14 cellular contexts compared by ENCODE assay signal in the genomic region with DNA sequence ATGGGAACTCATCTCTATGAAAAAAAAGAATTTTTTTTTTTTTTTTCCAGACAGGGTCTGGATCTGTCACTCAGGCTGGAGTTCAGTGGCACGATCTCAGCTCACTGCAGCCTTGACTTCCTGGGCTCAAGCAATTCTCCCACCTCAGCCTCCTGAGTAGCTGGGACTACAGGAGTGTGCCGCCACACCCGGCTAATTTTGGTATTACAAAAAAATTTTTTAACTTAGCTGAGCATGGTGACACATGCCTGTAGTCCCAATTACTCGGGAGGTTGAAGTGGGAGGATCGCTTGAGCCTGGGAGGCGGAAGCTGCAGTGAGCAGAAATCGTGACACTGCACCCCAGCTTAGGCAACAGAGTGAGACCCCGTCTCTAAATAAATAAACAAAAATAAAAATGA. TPM values are rescaled to one million over a fixed set of nuclear protein-coding genes. Genes with fewer than 3 reads are reported as not detected.
DNase-seq lines count a peak whose midpoint lies in the region; ATAC-seq and TF ChIP-seq lines count a peak whose summit lies in the region.
"Had no signal": no experiment of that assay in that cellular context is flagged by ENCODE, and none has a peak within 500 bp of the region (broad histone marks: within the 10 kb centered on the region; RNA-seq: fewer than 3 reads in every experiment).

No MANE protein-coding gene starts in this region.

- no peaks in the 10 kb centered on the region for H3K36me3 ChIP-seq in sigmoid colon
- H3K36me3 ChIP-seq in transverse colon, result no peaks in the 10 kb centered on the region
- H3K36me3 ChIP-seq: MG63 had no signal

- peaks cover 67% of the 10 kb centered on the region for H3K4me1 Mint-ChIP-seq in activated naive CD8-positive, alpha-beta T cell treated with anti-CD3 and anti-CD28 coated beads, Interleukin-2, amount 10 ng/mL, durations not matched to agents 7 days and 5 days
- peaks cover 71% of the 10 kb centered on the region for H3K4me1 Mint-ChIP-seq in activated naive CD8-positive, alpha-beta T cell treated with anti-CD3 and anti-CD28 coated beads for 36 hours
- H3K4me1 Mint-ChIP-seq in activated CD8-positive, alpha-beta T cell treated with anti-CD3 and anti-CD28 coated beads for 36 hours (ENCODE audit: low read depth), result peaks cover 76% of the 10 kb centered on the region

- H3K4me3 Mint-ChIP-seq in activated naive CD8-positive, alpha-beta T cell treated with anti-CD3 and anti-CD28 coated beads, Interleukin-2, amount 10 ng/mL, durations not matched to agents 7 days and 5 days, result peak overlapping the region; percentile 26
- no peak overlapping the region for H3K4me3 Mint-ChIP-seq in activated naive CD8-positive, alpha-beta T cell treated with anti-CD3 and anti-CD28 coated beads for 36 hours
- H3K4me3 Mint-ChIP-seq in activated CD8-positive, alpha-beta T cell treated with anti-CD3 and anti-CD28 coated beads for 36 hours, result no peak overlapping the region

- H3K4me3 ChIP-seq in sigmoid colon (no peak overlapping the region), transverse colon (no peak overlapping the region)
- H3K4me3 ChIP-seq: MG63 had no signal

- H3K9me3 Mint-ChIP-seq in activated naive CD8-positive, alpha-beta T cell treated with anti-CD3 and anti-CD28 coated beads, Interleukin-2, amount 10 ng/mL, durations not matched to agents 7 days and 5 days, result no peaks in the 10 kb centered on the region
- H3K9me3 Mint-ChIP-seq in activated naive CD8-positive, alpha-beta T cell treated with anti-CD3 and anti-CD28 coated beads for 36 hours, result no peaks in the 10 kb centered on the region
- no peaks in the 10 kb centered on the region for H3K9me3 Mint-ChIP-seq in activated CD8-positive, alpha-beta T cell treated with anti-CD3 and anti-CD28 coated beads for 36 hours
- H3K9me3 Mint-ChIP-seq: activated CD4-positive, alpha-beta T cell treated with anti-CD3 and anti-CD28 coated beads, Interleukin-2, amount 10 ng/mL, durations not matched to agents 7 days and 5 days had no signal

- H3K4me1 ChIP-seq in sigmoid colon (no peaks in the 10 kb centered on the region), transverse colon (peaks cover 0 to 20% (median 9%) of the 10 kb centered on the region in 4 donors)

- H3K27me3 ChIP-seq in sigmoid colon (no peaks in the 10 kb centered on the region), transverse colon (no peaks in the 10 kb centered on the region)
- H3K27me3 ChIP-seq: MG63 had no signal

- WGBS in sigmoid colon, 2 donors, result 90 to 91% methylated on average over 8 of the region's 8 CpGs
- WGBS in transverse colon (ENCODE audit: low coverage in 1 of 2), 2 donors, result 85 to 95% methylated on average over 5 to 8 of the region's 8 CpGs

- no peak for DNase-seq in activated naive CD8-positive, alpha-beta T cell treated with anti-CD3 and anti-CD28 coated beads, Interleukin-2, amount 10 ng/mL, durations not matched to agents 7 days and 5 days
- DNase-seq in activated naive CD8-positive, alpha-beta T cell treated with anti-CD3 and anti-CD28 coated beads for 36 hours, result no peak
- peak; percentile 36 for DNase-seq in HT1080 (ENCODE audit: low read depth)
- peak; percentile 46 for DNase-seq in activated CD8-positive, alpha-beta T cell treated with anti-CD3 and anti-CD28 coated beads for 36 hours
- peak; percentile 19 for DNase-seq in sigmoid colon
- no peak for DNase-seq in SW 1271 (lab: John Stamatoyannopoulos, UW)
- DNase-seq in transverse colon, result no peak
- DNase-seq in substantia nigra (lab: John Stamatoyannopoulos, UW), result no peak
- DNase-seq: activated CD4-positive, alpha-beta T cell treated with anti-CD3 and anti-CD28 coated beads, Interleukin-2, amount 10 ng/mL, durations not matched to agents 7 days and 5 days; aorta; MG63; NCI-H187; retina; SHP77 had no signal

- no peak overlapping the region for H3K27ac ChIP-seq in sigmoid colon
- H3K27ac ChIP-seq in transverse colon, result no peak overlapping the region
- no peak overlapping the region for H3K27ac ChIP-seq in substantia nigra (ENCODE audit: low read depth, low read length, poor library complexity, severe bottlenecking)

- POLR2A ChIA-PET in activated naive CD8-positive, alpha-beta T cell treated with anti-CD3 and anti-CD28 coated beads, Interleukin-2, amount 10 ng/mL, durations not matched to agents 7 days and 5 days (lab: Charles Lee), result interaction anchor here (0.6 to 0.7 kb wide), 2 partner anchors 1237 to 1382 kb away, joined by 3 read pairs; no protein-coding TSS in a partner anchor
- POLR2A ChIA-PET in activated CD8-positive, alpha-beta T cell treated with anti-CD3 and anti-CD28 coated beads for 36 hours (lab: Charles Lee), result interaction anchor here (0.6 kb wide), 1 partner anchor 8 kb away, joined by 4 read pairs; no protein-coding TSS in a partner anchor

- H3K27ac Mint-ChIP-seq in activated naive CD8-positive, alpha-beta T cell treated with anti-CD3 and anti-CD28 coated beads, Interleukin-2, amount 10 ng/mL, durations not matched to agents 7 days and 5 days, result no peak overlapping the region
- H3K27ac Mint-ChIP-seq in activated naive CD8-positive, alpha-beta T cell treated with anti-CD3 and anti-CD28 coated beads for 36 hours, result no peak overlapping the region
- H3K27ac Mint-ChIP-seq in activated CD8-positive, alpha-beta T cell treated with anti-CD3 and anti-CD28 coated beads for 36 hours, result no peak overlapping the region

- CTCF ChIA-PET in activated CD8-positive, alpha-beta T cell treated with anti-CD3 and anti-CD28 coated beads for 36 hours (lab: Charles Lee), result interaction anchor here (0.7 to 3.6 kb wide), 8 partner anchors 9 to 145 kb away, joined by 3 to 20 read pairs (median 4); a partner anchor contains a TSS

- ATAC-seq in activated naive CD8-positive, alpha-beta T cell treated with anti-CD3 and anti-CD28 coated beads, Interleukin-2, amount 10 ng/mL, durations not matched to agents 7 days and 5 days (ENCODE audit: low read depth), result no peak
- no peak for ATAC-seq in activated CD8-positive, alpha-beta T cell treated with anti-CD3 and anti-CD28 coated beads for 36 hours

- intact Hi-C loops in activated CD8-positive, alpha-beta T cell treated with anti-CD3 and anti-CD28 coated beads for 36 hours (cut with micrococcal nuclease), result no loop called here
- intact Hi-C loops in sigmoid colon (cut with DNase I), result no loop called here
- intact Hi-C loops in transverse colon (cut with DNase I; ENCODE audit: low total_unique reads), result no loop called here

- TF ChIP-seq POLR2A in sigmoid colon (IDR thresholded peaks at IDR 0.05) (no peak), transverse colon (IDR thresholded peaks at IDR 0.05) (no peak)

- peaks cover 39% of the 10 kb centered on the region for H3K36me3 Mint-ChIP-seq in activated naive CD8-positive, alpha-beta T cell treated with anti-CD3 and anti-CD28 coated beads, Interleukin-2, amount 10 ng/mL, durations not matched to agents 7 days and 5 days
- peaks cover 48% of the 10 kb centered on the region for H3K36me3 Mint-ChIP-seq in activated naive CD8-positive, alpha-beta T cell treated with anti-CD3 and anti-CD28 coated beads for 36 hours
- peaks cover 61% of the 10 kb centered on the region for H3K36me3 Mint-ChIP-seq in activated CD8-positive, alpha-beta T cell treated with anti-CD3 and anti-CD28 coated beads for 36 hours (ENCODE audit: low read depth)

- in situ Hi-C loops in transverse colon (cut with MboI; ENCODE audit: low pct_ligation_motif_present in 1 of 4, low pct_unique_long_range_greater_than_20kb in 1 of 4, low sequenced_read_pairs in 3 of 4), result loop anchor here in 1 of 4 donors (25.0 kb wide), 1 partner anchor 132 kb away; no protein-coding TSS in a partner anchor

- peak; percentile 44 for TF ChIP-seq CTCF in activated CD8-positive, alpha-beta T cell treated with anti-CD3 and anti-CD28 coated beads for 36 hours (IDR thresholded peaks at IDR 0.05)
- TF ChIP-seq CTCF in sigmoid colon (IDR thresholded peaks at IDR 0.05), result no peak
- no peak for TF ChIP-seq CTCF in transverse colon (IDR thresholded peaks at IDR 0.05)

- H3K9me3 ChIP-seq in sigmoid colon (no peaks in the 10 kb centered on the region), transverse colon (no peaks in the 10 kb centered on the region)
- H3K9me3 ChIP-seq: MG63 had no signal

- no peaks in the 10 kb centered on the region for H3K27me3 Mint-ChIP-seq in activated naive CD8-positive, alpha-beta T cell treated with anti-CD3 and anti-CD28 coated beads, Interleukin-2, amount 10 ng/mL, durations not matched to agents 7 days and 5 days
- H3K27me3 Mint-ChIP-seq in activated naive CD8-positive, alpha-beta T cell treated with anti-CD3 and anti-CD28 coated beads for 36 hours, result no peaks in the 10 kb centered on the region
- H3K27me3 Mint-ChIP-seq in activated CD8-positive, alpha-beta T cell treated with anti-CD3 and anti-CD28 coated beads for 36 hours, result no peaks in the 10 kb centered on the region
- H3K27me3 Mint-ChIP-seq: activated CD4-positive, alpha-beta T cell treated with anti-CD3 and anti-CD28 coated beads, Interleukin-2, amount 10 ng/mL, durations not matched to agents 7 days and 5 days had no signal

- no peak for TF ChIP-seq EP300 in sigmoid colon (IDR thresholded peaks at IDR 0.05)
- TF ChIP-seq EP300 in transverse colon (IDR thresholded peaks at IDR 0.05; ENCODE audit: low read depth), result no peak

RNA-seq across cellular contexts. Expression of a gene that starts 7.5 kb away (rescaled TPM):
- 100 to 1,000 TPM; 213 to 216 TPM for total RNA-seq in activated naive CD8-positive, alpha-beta T cell treated with anti-CD3 and anti-CD28 coated beads, Interleukin-2, amount 10 ng/mL, durations not matched to agents 7 days and 5 days
- 10 to 100 TPM; 74.3 to 75.7 TPM for total RNA-seq in activated naive CD8-positive, alpha-beta T cell treated with anti-CD3 and anti-CD28 coated beads for 36 hours
- 8.9 and 9.1 TPM in 2 replicates for total RNA-seq in HT1080 (2014; rRNA removed; shearing (Covaris generic))
- 7.3 and 11.0 TPM in 2 replicates for polyA plus RNA-seq in HT1080 (2015; cell fraction: cytosol; rRNA removed)
- polyA plus RNA-seq in HT1080 (2015; cell fraction: nucleus; rRNA removed), result 13.1 and 17.8 TPM in 2 replicates
- 10 to 100 TPM; 97.1 to 99.1 TPM for total RNA-seq in activated CD8-positive, alpha-beta T cell treated with anti-CD3 and anti-CD28 coated beads for 36 hours
- total RNA-seq in sigmoid colon (1 to 10 TPM; 1.4 to 4.7 (median 3.5) TPM), transverse colon (10 to 100 TPM in 1 of 4 donors, 1 to 10 TPM in 3; 2.6 to 24.5 (median 6.8) TPM)
- 10 to 100 TPM in 1 of 3 donors, 1 to 10 TPM in 2; 4.2 to 30.1 (median 4.6) TPM for polyA plus RNA-seq in sigmoid colon

RNA-seq across cellular contexts. Expression of a gene that starts 37.2 kb away (rescaled TPM):
- 10 to 100 TPM; 43.0 to 45.9 TPM for total RNA-seq in activated naive CD8-positive, alpha-beta T cell treated with anti-CD3 and anti-CD28 coated beads, Interleukin-2, amount 10 ng/mL, durations not matched to agents 7 days and 5 days
- total RNA-seq in activated naive CD8-positive, alpha-beta T cell treated with anti-CD3 and anti-CD28 coated beads for 36 hours, result 10 to 100 TPM; 17.0 to 17.8 TPM
- total RNA-seq in HT1080 (2014; rRNA removed; shearing (Covaris generic)), result 11.1 and 13.4 TPM in 2 replicates
- 61.8 and 64.8 TPM in 2 replicates for polyA plus RNA-seq in HT1080 (2015; cell fraction: cytosol; rRNA removed)
- 54.2 and 67.4 TPM in 2 replicates for polyA plus RNA-seq in HT1080 (2015; cell fraction: nucleus; rRNA removed)
- total RNA-seq in activated CD8-positive, alpha-beta T cell treated with anti-CD3 and anti-CD28 coated beads for 36 hours, result 10 to 100 TPM; 26.6 to 26.7 TPM
- total RNA-seq in sigmoid colon, result 10 to 100 TPM in 1 of 4 donors, 1 to 10 TPM in 3; 5.8 to 16.8 (median 8.5) TPM
- 10 to 100 TPM; 22.8 to 75.4 (median 31.5) TPM for polyA plus RNA-seq in sigmoid colon
- 100 to 1,000 TPM in 1 of 4 donors, 10 to 100 TPM in 3; 19.8 to 110 (median 29.3) TPM for total RNA-seq in transverse colon

RNA-seq across cellular contexts. Expression of a gene that starts 45.6 kb away (rescaled TPM):
- total RNA-seq in activated naive CD8-positive, alpha-beta T cell treated with anti-CD3 and anti-CD28 coated beads, Interleukin-2, amount 10 ng/mL, durations not matched to agents 7 days and 5 days, result 10 to 100 TPM; 63.0 to 66.0 TPM
- 10 to 100 TPM; 25.7 to 26.1 TPM for total RNA-seq in activated naive CD8-positive, alpha-beta T cell treated with anti-CD3 and anti-CD28 coated beads for 36 hours
- total RNA-seq in HT1080 (2014; rRNA removed; shearing (Covaris generic)), result 11.6 and 14.0 TPM in 2 replicates
- 12.7 and 13.3 TPM in 2 replicates for polyA plus RNA-seq in HT1080 (2015; cell fraction: cytosol; rRNA removed)
- polyA plus RNA-seq in HT1080 (2015; cell fraction: nucleus; rRNA removed), result 54.2 and 62.8 TPM in 2 replicates
- 10 to 100 TPM; 34.4 to 35.2 TPM for total RNA-seq in activated CD8-positive, alpha-beta T cell treated with anti-CD3 and anti-CD28 coated beads for 36 hours
- total RNA-seq in sigmoid colon (10 to 100 TPM; 29.3 to 59.8 (median 31.8) TPM), transverse colon (10 to 100 TPM; 30.2 to 59.3 (median 35.1) TPM)
- 10 to 100 TPM; 14.3 to 28.3 (median 15.0) TPM for polyA plus RNA-seq in sigmoid colon

Comparison
In these comparisons a context has a peak if more than half of its experiments do, and no peak if none do; other contexts are left out.
1. DNase-seq: peak in HT1080 (single experiment), activated CD8-positive, alpha-beta T cell treated with anti-CD3 and anti-CD28 coated beads for 36 hours (single experiment) and sigmoid colon (single experiment); none in activated naive CD8-positive, alpha-beta T cell treated with anti-CD3 and anti-CD28 coated beads, Interleukin-2, amount 10 ng/mL, durations not matched to agents 7 days and 5 days (single experiment), activated naive CD8-positive, alpha-beta T cell treated with anti-CD3 and anti-CD28 coated beads for 36 hours (single experiment), SW 1271 (0 of 2), transverse colon (single experiment) and substantia nigra (0 of 49).